8 cellular contexts compared by ENCODE assay signal in the genomic region with DNA sequence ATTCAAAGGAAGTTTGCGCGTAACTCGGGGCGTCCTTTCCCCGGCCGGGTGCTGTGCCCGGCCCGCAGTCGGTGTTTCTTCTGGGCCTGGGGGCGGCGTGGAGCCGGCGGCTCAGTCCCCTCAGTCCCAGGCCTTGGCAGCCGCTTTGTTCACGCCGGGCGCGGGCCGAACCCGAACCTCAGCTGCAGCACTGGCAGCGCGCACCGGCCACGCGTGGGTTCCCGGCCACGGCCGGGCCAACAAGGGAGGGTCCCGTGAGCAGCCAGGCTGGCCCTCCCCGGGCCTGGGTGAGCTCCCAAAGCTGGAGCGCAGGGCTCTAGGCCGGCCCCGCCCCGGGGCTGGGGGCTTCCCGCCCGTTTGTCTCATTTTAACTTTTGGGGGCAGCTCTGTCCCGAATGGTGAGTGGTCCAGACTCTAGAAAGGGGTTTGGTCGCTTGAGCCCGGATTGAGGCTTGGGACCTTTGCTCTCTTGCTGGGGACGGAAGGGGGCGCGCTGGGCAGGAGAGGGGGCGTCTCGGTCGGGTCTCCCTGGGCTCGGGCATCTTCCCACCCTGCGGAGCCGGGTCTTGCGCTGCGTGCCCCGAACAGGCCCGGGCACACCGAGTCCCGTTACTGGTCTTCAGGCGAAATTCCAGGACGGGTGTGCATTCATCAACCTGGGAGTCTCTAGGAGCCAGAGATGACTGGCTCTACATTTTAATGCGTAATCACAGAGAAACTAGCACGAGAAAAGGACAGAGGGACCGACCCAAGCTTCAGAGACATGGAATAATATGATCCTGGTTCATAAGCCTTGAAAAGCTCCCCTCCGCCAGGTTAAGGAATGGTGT.
DNase-seq lines count a peak whose midpoint lies in the region; ATAC-seq and TF ChIP-seq lines count a peak whose summit lies in the region.

No MANE protein-coding gene starts in this region.

- no peaks in the 10 kb centered on the region for H3K36me3 ChIP-seq in BLaER1 treated with 17β-estradiol and CSF1 and Interleukin-3, amounts not matched to agents 10 nM and 100 nM
- H3K36me3 ChIP-seq in right atrium auricular region = peaks cover 6% of the 10 kb centered on the region

- peaks cover 60% of the 10 kb centered on the region for H3K27me3 Mint-ChIP-seq in activated naive CD8-positive, alpha-beta T cell treated with anti-CD3 and anti-CD28 coated beads, Interleukin-2, amount 50 U/mL, for 24 hours

- ATAC-seq in HG03354 (IDR thresholded peaks at IDR 0.05; ENCODE audit: poor library complexity, severe bottlenecking, unreplicated experiment) = peak; percentile 10
- no peak for ATAC-seq in activated naive CD8-positive, alpha-beta T cell treated with anti-CD3 and anti-CD28 coated beads, Interleukin-2, amount 50 U/mL, for 24 hours
- ATAC-seq in HG03039 (IDR thresholded peaks at IDR 0.05; ENCODE audit: unreplicated experiment) = no peak
- ATAC-seq in HG02610 (IDR thresholded peaks at IDR 0.05; ENCODE audit: unreplicated experiment) = no peak
- no peak for ATAC-seq in GM19324 (IDR thresholded peaks at IDR 0.05; ENCODE audit: low FRiP score, unreplicated experiment)

- peak; percentile 5 for DNase-seq in activated naive CD8-positive, alpha-beta T cell treated with anti-CD3 and anti-CD28 coated beads, Interleukin-2, amount 50 U/mL, for 24 hours
- DNase-seq in right atrium auricular region (ENCODE audit: low spot score) (no peak), posterior vena cava (ENCODE audit: low spot score) (peak; percentile 85)

- H3K4me3 Mint-ChIP-seq in activated naive CD8-positive, alpha-beta T cell treated with anti-CD3 and anti-CD28 coated beads, Interleukin-2, amount 50 U/mL, for 24 hours = peak overlapping the region; percentile 74

- H3K27ac Mint-ChIP-seq in activated naive CD8-positive, alpha-beta T cell treated with anti-CD3 and anti-CD28 coated beads, Interleukin-2, amount 50 U/mL, for 24 hours = no peak overlapping the region

- intact Hi-C loops in posterior vena cava (cut with DNase I) = loop anchor here in 1 of 2 donors (5.0 kb wide), 1 partner anchor 121 kb away; no protein-coding TSS in a partner anchor

- H3K4me1 ChIP-seq in BLaER1 treated with 17β-estradiol and CSF1 and Interleukin-3, amounts not matched to agents 10 nM and 100 nM = peaks cover 0 to 26% (median 15%) of the 10 kb centered on the region in 10 experiments; a peak in 13 of 20 replicates
- peaks cover 0 to 51% of the 10 kb centered on the region in 2 donors for H3K4me1 ChIP-seq in right atrium auricular region

- H3K4me3 ChIP-seq in BLaER1 treated with 17β-estradiol and CSF1 and Interleukin-3, amounts not matched to agents 10 nM and 100 nM = peak overlapping the region; percentile 63 to 85 (median 68); a peak in 18 of 20 replicates
- peak overlapping the region; percentile 55 to 76 for H3K4me3 ChIP-seq in right atrium auricular region

- H3K36me3 Mint-ChIP-seq in activated naive CD8-positive, alpha-beta T cell treated with anti-CD3 and anti-CD28 coated beads, Interleukin-2, amount 50 U/mL, for 24 hours (ENCODE audit: low read depth) = no peaks in the 10 kb centered on the region

- H3K4me1 Mint-ChIP-seq in activated naive CD8-positive, alpha-beta T cell treated with anti-CD3 and anti-CD28 coated beads, Interleukin-2, amount 50 U/mL, for 24 hours = peaks cover 11% of the 10 kb centered on the region

- H3K9me3 ChIP-seq in BLaER1 treated with 17β-estradiol and CSF1 and Interleukin-3, amounts not matched to agents 10 nM and 100 nM (replicated peaks in 1 of 11) = peaks cover 0 to 10% (median 5%) of the 10 kb centered on the region in 11 experiments; a peak in 6 of 22 replicates
- no peaks in the 10 kb centered on the region for H3K9me3 ChIP-seq in right atrium auricular region

- peak overlapping the region in 6 of 11 experiments; percentile 66 to 82 (median 74); a peak in 9 of 22 replicates for H3K9ac ChIP-seq in BLaER1 treated with 17β-estradiol and CSF1 and Interleukin-3, amounts not matched to agents 10 nM and 100 nM

- TF ChIP-seq CTCF in right atrium auricular region (IDR thresholded peaks at IDR 0.05) = peak in 1 of 2 donors; percentile 52

- H3K27me3 ChIP-seq in BLaER1 treated with 17β-estradiol and CSF1 and Interleukin-3, amounts not matched to agents 10 nM and 100 nM = peaks cover 27 to 48% (median 42%) of the 10 kb centered on the region in 11 experiments
- no peaks in the 10 kb centered on the region for H3K27me3 ChIP-seq in right atrium auricular region

- H3K4me2 ChIP-seq in BLaER1 treated with 17β-estradiol and CSF1 and Interleukin-3, amounts not matched to agents 10 nM and 100 nM = peak overlapping the region; percentile 82 to 96 (median 94)

- peak overlapping the region in 4 of 11 experiments; percentile 58 to 80 (median 74); a peak in 6 of 22 replicates for H3K27ac ChIP-seq in BLaER1 treated with 17β-estradiol and CSF1 and Interleukin-3, amounts not matched to agents 10 nM and 100 nM
- H3K27ac ChIP-seq in right atrium auricular region = peak overlapping the region; percentile 91 to 97

- peaks cover 0 to 7% (median 0%) of the 10 kb centered on the region in 11 experiments; a peak in 3 of 22 replicates for H4K20me1 ChIP-seq in BLaER1 treated with 17β-estradiol and CSF1 and Interleukin-3, amounts not matched to agents 10 nM and 100 nM

- H3K9me3 Mint-ChIP-seq in activated naive CD8-positive, alpha-beta T cell treated with anti-CD3 and anti-CD28 coated beads, Interleukin-2, amount 50 U/mL, for 24 hours = no peaks in the 10 kb centered on the region
